11 cellular contexts compared by ENCODE assay signal in the genomic region with DNA sequence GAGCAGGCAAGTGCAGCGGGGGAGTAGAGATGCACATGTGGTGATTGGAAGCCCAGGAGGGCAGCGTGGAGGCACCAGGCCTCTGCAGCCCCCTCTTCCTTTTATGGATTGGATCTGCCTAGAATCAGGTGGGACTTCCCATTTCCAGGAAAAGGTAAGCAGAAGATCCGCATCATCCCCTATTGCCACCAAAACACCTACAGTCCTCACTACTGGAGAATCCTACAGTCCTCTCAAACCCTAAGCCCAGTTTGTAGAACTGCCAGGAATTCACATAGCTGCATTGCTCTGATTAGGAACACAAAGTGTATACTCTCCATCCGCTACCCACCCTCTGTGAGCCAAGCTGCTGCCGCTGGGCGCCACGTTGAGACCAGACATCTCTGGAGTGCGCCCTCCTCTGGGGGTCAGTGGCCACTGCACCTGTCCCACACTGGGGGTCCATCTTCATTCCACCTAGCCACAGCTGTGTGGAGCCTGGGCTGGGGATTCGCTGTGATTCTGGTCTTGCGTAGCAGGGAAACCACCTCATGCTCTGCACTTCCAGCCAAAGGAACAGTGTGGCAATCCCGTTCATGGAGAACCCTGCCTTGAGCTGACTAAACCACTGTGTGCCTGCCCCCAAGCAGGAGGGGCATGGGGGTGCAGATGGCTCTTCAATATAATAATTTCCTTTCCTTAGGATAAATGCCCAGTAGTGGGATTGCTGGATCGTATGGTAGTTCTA.
A peak's percentile ranks its signal among the peaks of the same experiment; 100 is the strongest.
DNase-seq lines count a peak whose midpoint lies in the region; ATAC-seq and TF ChIP-seq lines count a peak whose summit lies in the region.
"Had no signal": no experiment of that assay in that cellular context is flagged by ENCODE, and none has a peak within 500 bp of the region (broad histone marks: within the 10 kb centered on the region; RNA-seq: fewer than 3 reads in every experiment).

No MANE protein-coding gene starts in this region.

- H3K79me2 ChIP-seq in smooth muscle cell (ENCODE audit: low read depth) = no peaks in the 10 kb centered on the region

- no peak overlapping the region for H2AFZ ChIP-seq in smooth muscle cell (ENCODE audit: low read depth)

- H3K9ac ChIP-seq in smooth muscle cell (ENCODE audit: low read depth) = no peak overlapping the region

- 69% methylated on average over 11 of the region's 12 CpGs for WGBS in smooth muscle cell (ENCODE audit: low lambda C conversion rate)

- in situ Hi-C loops in Panc1 (cut with HindIII; ENCODE audit: low pct_unique_long_range_greater_than_20kb, low sequenced_read_pairs) = no loop called here

- POLR2A ChIA-PET in Panc1 (lab: Charles Lee) = no interaction called here

- ATAC-seq in Panc1 (no peak), GM19395 (IDR thresholded peaks at IDR 0.05; ENCODE audit: unreplicated experiment) (no peak)

- no peaks in the 10 kb centered on the region for H3K36me3 ChIP-seq in Panc1 (ENCODE audit: control insufficient read depth, insufficient read depth, low read length)
- no peaks in the 10 kb centered on the region for H3K36me3 ChIP-seq in smooth muscle cell (ENCODE audit: low read depth)

- peak; percentile 39 for TF ChIP-seq CTCF in Panc1 (IDR thresholded peaks at IDR 0.05)
- peak; percentile 29 for TF ChIP-seq CTCF in fibroblast of mammary gland (conservative IDR thresholded peaks at IDR 0.05; ENCODE audit: control insufficient read depth, insufficient read depth, low read depth, low read length)
- TF ChIP-seq CTCF in smooth muscle cell (IDR thresholded peaks at IDR 0.05; ENCODE audit: borderline replicate concordance, insufficient read depth, poor library complexity, severe bottlenecking) = peak; percentile 35

- H3K9me3 ChIP-seq in Panc1 (ENCODE audit: control insufficient read depth, insufficient read depth, low read depth, low read length) (no peaks in the 10 kb centered on the region), smooth muscle cell (replicated peaks; ENCODE audit: low read depth) (no peaks in the 10 kb centered on the region)

- H3K27ac ChIP-seq in Panc1 (ENCODE audit: low read length) (no peak overlapping the region), smooth muscle cell (ENCODE audit: low read depth) (no peak overlapping the region)

- intact Hi-C loops in Panc1 (cut with micrococcal nuclease; ENCODE audit: unreplicated experiment) = no loop called here

- H3K27me3 ChIP-seq in Panc1 (ENCODE audit: control insufficient read depth, insufficient read depth, low read length) (no peaks in the 10 kb centered on the region), smooth muscle cell (ENCODE audit: low read depth) (no peaks in the 10 kb centered on the region)

- H3K4me1 ChIP-seq in Panc1 (ENCODE audit: control insufficient read depth, insufficient read depth, low read length) (no peaks in the 10 kb centered on the region), smooth muscle cell (ENCODE audit: low read depth) (no peaks in the 10 kb centered on the region)

- BruUV-seq in Panc1 (replicated peaks; lab: Mats Ljungman, UMichigan) = no TSS peak

- no peaks in the 10 kb centered on the region for H3F3A ChIP-seq in smooth muscle cell (ENCODE audit: low read depth)

- H3K4me3 ChIP-seq in Panc1 (ENCODE audit: low read depth in 2 of 2, low read length in 2 of 2) (no peak overlapping the region), fibroblast of mammary gland (ENCODE audit: control insufficient read depth, low read depth, low read length) (no peak overlapping the region), smooth muscle cell (no peak overlapping the region)

- DNase-seq in DMS 273 (lab: John Stamatoyannopoulos, UW; ENCODE audit: unreplicated experiment) (peak; percentile 17), DMS 273 treated with DMSO at 0.1 percent for 48 hours (lab: John Stamatoyannopoulos, UW) (no peak), Panc1 (ENCODE audit: low read depth, low spot score) (no peak), fibroblast of mammary gland (ENCODE audit: low read depth) (peak; percentile 84), smooth muscle cell (lab: John Stamatoyannopoulos, UW; ENCODE audit: unreplicated experiment) (no peak), kidney tubule cell (ENCODE audit: low spot score) (no peak)
- no peak for DNase-seq in activated CD4-positive, CD25-positive, alpha-beta regulatory T cell treated with anti-CD3 and anti-CD28 coated beads, Interleukin-2, amount 50 U/mL, for 72 hours
- DNase-seq: activated CD4-positive, alpha-beta T cell treated with anti-CD3 and anti-CD28 coated beads for 1 hour; KG1; stimulated activated CD8-positive, alpha-beta memory T cell treated with anti-CD3 and anti-CD28 coated beads, Interleukin-4, amount 100 ng/mL, for 48 hours had no signal

- CTCF ChIA-PET in Panc1 (lab: Charles Lee) = no interaction called here

- no peak overlapping the region for H3K4me2 ChIP-seq in smooth muscle cell

- no peaks in the 10 kb centered on the region for H4K20me1 ChIP-seq in smooth muscle cell (ENCODE audit: low read depth)

Comparison
In these comparisons a context has a peak if more than half of its experiments do, and no peak if none do; other contexts are left out.
1. DNase-seq: peak in DMS 273 (single experiment) and fibroblast of mammary gland (single experiment); none in DMS 273 treated with DMSO at 0.1 percent for 48 hours (single experiment), Panc1 (single experiment), smooth muscle cell (single experiment), kidney tubule cell (single experiment) and activated CD4-positive, CD25-positive, alpha-beta regulatory T cell treated with anti-CD3 and anti-CD28 coated beads, Interleukin-2, amount 50 U/mL, for 72 hours (single experiment).
2. Peak in every context shown above with its lines, with median percentiles within 50 percentile points of each other: CTCF ChIP-seq.